In the genomic region with DNA sequence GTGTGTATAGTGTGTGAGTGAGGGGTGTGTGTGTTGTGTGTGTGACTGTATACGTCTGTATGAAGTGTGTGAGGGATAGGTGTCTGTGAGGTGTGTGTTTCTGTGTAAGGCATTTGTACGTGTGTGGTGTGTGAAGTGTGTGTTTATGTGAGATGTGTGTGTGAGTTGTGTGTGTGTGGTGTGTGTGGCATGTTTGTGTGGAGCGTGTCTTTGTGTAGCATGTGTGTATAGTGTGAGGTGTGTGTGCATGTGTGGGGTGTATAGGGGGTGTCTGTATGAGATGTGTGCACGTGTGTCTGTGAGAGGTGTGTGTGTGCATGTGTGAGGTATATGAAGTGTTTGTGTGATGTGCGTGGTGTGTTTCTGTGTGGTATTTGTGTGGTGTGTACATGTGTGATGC, we compare ENCODE assay signal across 2 cellular contexts.
TF ChIP-seq lines count a peak whose summit lies in the region.

No MANE protein-coding gene starts in this region.

TF ChIP-seq in HEK293, 187 proteins besides CTCF, POLR2A, EP300 and RAD21 (continued from another document):
- TF ChIP-seq, protein P1, sequence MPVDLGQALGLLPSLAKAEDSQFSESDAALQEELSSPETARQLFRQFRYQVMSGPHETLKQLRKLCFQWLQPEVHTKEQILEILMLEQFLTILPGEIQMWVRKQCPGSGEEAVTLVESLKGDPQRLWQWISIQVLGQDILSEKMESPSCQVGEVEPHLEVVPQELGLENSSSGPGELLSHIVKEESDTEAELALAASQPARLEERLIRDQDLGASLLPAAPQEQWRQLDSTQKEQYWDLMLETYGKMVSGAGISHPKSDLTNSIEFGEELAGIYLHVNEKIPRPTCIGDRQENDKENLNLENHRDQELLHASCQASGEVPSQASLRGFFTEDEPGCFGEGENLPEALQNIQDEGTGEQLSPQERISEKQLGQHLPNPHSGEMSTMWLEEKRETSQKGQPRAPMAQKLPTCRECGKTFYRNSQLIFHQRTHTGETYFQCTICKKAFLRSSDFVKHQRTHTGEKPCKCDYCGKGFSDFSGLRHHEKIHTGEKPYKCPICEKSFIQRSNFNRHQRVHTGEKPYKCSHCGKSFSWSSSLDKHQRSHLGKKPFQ (tag by site-specific recombination; IDR thresholded peaks at IDR 0.05), result peak; percentile 87
- no peak for TF ChIP-seq ZNF521 (tag by site-specific recombination; IDR thresholded peaks at IDR 0.05)
TF ChIP-seq in HEK293: peak in this region for 1.

TF ChIP-seq in GM12878, 131 proteins besides CTCF, POLR2A, EP300 and RAD21 (continued from another document):
- TF ChIP-seq ZBTB11 (CRISPR knock-in tag; IDR thresholded peaks at IDR 0.05) (no peak), ZNF217 (IDR thresholded peaks at IDR 0.05) (no peak), STAT1 (conservative IDR thresholded peaks at IDR 0.05) (no peak)
